Comparison of ENCODE assay signal across 22 cellular contexts in genomic region chr6:167711784-167712183, GRCh38.
"Had no signal": no experiment of that assay in that cellular context is flagged by ENCODE, and none has a peak within 500 bp of the region (broad histone marks: within the 10 kb centered on the region; RNA-seq: fewer than 3 reads in every experiment).

No MANE protein-coding gene starts in this region.

- H3K36me3 Mint-ChIP-seq: immature natural killer cell had no signal

- H3K27me3 ChIP-seq: brain microvascular endothelial cell, ovary, uterus had no signal

- H3K4me1 ChIP-seq: uterus had no signal

- ATAC-seq: activated naive CD8-positive, alpha-beta T cell treated with anti-CD3 and anti-CD28 coated beads, Interleukin-2, amount 50 U/mL, for 24 hours; activated T-helper 17 cell treated with anti-CD3 and anti-CD28 coated beads, Interleukin-2, amount 50 U/mL, for 72 hours had no signal

- H3K9me3 ChIP-seq: esophagus muscularis mucosa, heart right ventricle, lower lobe of right lung, ovary, uterus had no signal

- H3K27ac Mint-ChIP-seq: activated naive CD4-positive, alpha-beta T cell treated with anti-CD3 and anti-CD28 coated beads for 36 hours; activated naive CD8-positive, alpha-beta T cell treated with anti-CD3 and anti-CD28 coated beads, Interleukin-2, amount 50 U/mL, for 24 hours; activated T-helper 17 cell treated with anti-CD3 and anti-CD28 coated beads, Interleukin-2, amount 50 U/mL, for 72 hours; immature natural killer cell; T-helper 2 cell treated with Interferon-gamma antibody and Interleukin-4, amounts not matched to agents 5 μg/mL and 100 μg/mL, for 36 hours had no signal

- DNase-seq: activated CD4-positive, alpha-beta T cell treated with anti-CD3 and anti-CD28 coated beads, Interleukin-2, amount 50 U/mL, for 48 hours; activated naive CD4-positive, alpha-beta T cell treated with anti-CD3 and anti-CD28 coated beads for 36 hours; activated naive CD8-positive, alpha-beta T cell treated with anti-CD3 and anti-CD28 coated beads, Interleukin-2, amount 50 U/mL, for 24 hours; activated T-cell treated with anti-CD3 and anti-CD28 coated beads, Interleukin-2, amount 50 U/mL, for 1 hour; anterior cingulate cortex; brain microvascular endothelial cell; heart right ventricle; immature natural killer cell; kidney glomerular epithelial cell; lower lobe of right lung; ovary; stimulated activated naive CD4-positive, alpha-beta T cell; uterus had no signal

- H3K9me3 Mint-ChIP-seq: activated naive CD4-positive, alpha-beta T cell treated with anti-CD3 and anti-CD28 coated beads for 36 hours; activated naive CD8-positive, alpha-beta T cell treated with anti-CD3 and anti-CD28 coated beads, Interleukin-2, amount 50 U/mL, for 24 hours; activated T-helper 17 cell treated with anti-CD3 and anti-CD28 coated beads, Interleukin-2, amount 50 U/mL, for 72 hours; central memory CD8-positive, alpha-beta T cell; neural crest cell; T-helper 2 cell treated with Interferon-gamma antibody and Interleukin-4, amounts not matched to agents 5 μg/mL and 100 μg/mL, for 36 hours had no signal

- H3K27ac ChIP-seq: brain microvascular endothelial cell, coronary artery, esophagus muscularis mucosa, heart right ventricle, lower lobe of right lung, ovary, SK-N-MC, uterus had no signal

- H3K4me3 ChIP-seq: coronary artery, esophagus muscularis mucosa, heart right ventricle, lower lobe of right lung, ovary, SK-N-MC, uterus had no signal

- FAIRE-seq: endothelial cell of umbilical vein, TTC549 had no signal

- H3K36me3 ChIP-seq: brain microvascular endothelial cell, esophagus muscularis mucosa, heart right ventricle, lower lobe of right lung, ovary, uterus had no signal
